1 cellular context compared by ENCODE assay signal in the genomic region with DNA sequence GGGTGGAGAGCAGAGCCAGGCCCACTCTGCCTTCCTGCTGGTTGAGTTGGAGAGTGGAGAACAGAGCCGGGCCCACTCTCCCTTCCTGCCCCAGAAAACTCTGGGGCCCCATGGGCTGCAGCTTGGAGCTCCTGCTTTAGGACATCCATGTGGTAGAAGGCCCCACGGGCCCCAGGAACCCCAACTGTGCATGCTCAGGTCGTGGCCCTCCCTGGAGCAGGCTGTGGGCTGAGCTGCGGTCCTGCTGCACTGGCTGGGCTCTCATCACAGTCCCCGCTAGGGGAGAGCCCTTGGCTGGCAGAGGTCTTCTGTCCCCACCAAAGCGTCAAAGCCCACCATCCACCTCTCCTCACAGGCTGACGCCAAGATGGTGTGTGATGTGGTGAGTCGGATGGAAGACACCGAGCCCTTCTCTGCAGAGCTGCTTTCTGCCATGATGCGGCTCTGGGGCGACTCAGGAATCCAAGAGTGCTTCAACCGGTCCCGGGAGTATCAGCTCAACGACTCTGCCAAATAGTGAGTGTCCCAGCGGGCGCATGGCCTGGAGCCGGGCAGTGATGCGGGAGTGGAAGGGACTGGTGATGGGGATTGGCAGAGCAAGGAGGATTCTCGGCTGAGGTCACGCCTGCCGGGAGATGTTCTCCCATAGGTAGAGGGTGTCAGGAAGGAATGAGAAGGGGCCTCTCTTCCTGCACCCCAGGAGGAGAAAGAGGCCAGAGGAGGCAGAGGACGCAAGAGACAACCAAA.
TF ChIP-seq lines count a peak whose summit lies in the region.

No MANE protein-coding gene starts in this region.

TF ChIP-seq in HepG2, 621 proteins besides CTCF, POLR2A, EP300 and RAD21 (continued from another document):
- no peak for TF ChIP-seq ZNF446 (CRISPR knock-in tag; IDR thresholded peaks at IDR 0.05)
